9 cellular contexts compared by ENCODE assay signal in the genomic region with DNA sequence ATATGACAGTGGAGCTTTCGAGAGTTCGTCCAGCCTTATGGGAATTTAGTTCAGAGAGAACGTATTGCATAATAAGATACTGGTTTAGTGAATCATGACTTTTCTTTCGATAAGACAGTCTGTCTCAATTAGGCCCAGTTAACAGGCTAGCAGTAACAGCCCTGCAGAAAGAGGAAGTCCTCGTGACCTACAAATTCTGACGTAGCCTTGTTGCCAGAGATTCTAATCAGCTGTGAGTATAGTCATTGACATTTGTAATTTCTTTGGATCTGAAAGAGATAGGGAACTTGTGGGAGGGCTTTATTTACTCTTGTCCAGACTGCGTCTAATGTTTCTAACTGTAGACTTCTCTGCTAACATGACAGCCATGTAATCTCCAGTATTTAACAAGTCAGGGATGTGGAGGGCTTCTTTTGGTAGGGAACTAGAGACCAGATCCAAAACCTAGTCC. TPM values are rescaled to one million over a fixed set of nuclear protein-coding genes. Genes with fewer than 3 reads are reported as not detected.
DNase-seq lines count a peak whose midpoint lies in the region; ATAC-seq and TF ChIP-seq lines count a peak whose summit lies in the region.
"Had no signal": no experiment of that assay in that cellular context is flagged by ENCODE, and none has a peak within 500 bp of the region (broad histone marks: within the 10 kb centered on the region; RNA-seq: fewer than 3 reads in every experiment).

No MANE protein-coding gene starts in this region.

- ATAC-seq in HG03354 (IDR thresholded peaks at IDR 0.05; ENCODE audit: poor library complexity, severe bottlenecking, unreplicated experiment) (peak; percentile 75), left colon (peak; percentile 63), HG03342 (IDR thresholded peaks at IDR 0.05; ENCODE audit: unreplicated experiment) (no peak), HG02588 (IDR thresholded peaks at IDR 0.05; ENCODE audit: unreplicated experiment) (no peak)

- intact Hi-C loops in left colon (cut with DNase I, micrococcal nuclease) = no loop called here

- H3K27ac ChIP-seq in VCaP = peak overlapping the region; percentile 77
- H3K27ac ChIP-seq: cardiac muscle cell had no signal

- TF ChIP-seq CTCF in VCaP (conservative IDR thresholded peaks at IDR 0.05) = no peak

- DNase-seq in GM03348 (ENCODE audit: low spot score) (peak; percentile 75), left colon (peak in 1 of 2 donors; percentile 28), NCI-H1105 (lab: John Stamatoyannopoulos, UW) (no peak), ACHN (no peak)

- in situ Hi-C loops in ACHN (cut with HindIII; ENCODE audit: low pct_ligation_motif_present, low pct_unique_long_range_greater_than_20kb, low sequenced_read_pairs) = no loop called here

RNA-seq across cellular contexts. Expression of gene ART3, which starts 15.8 kb away (rescaled TPM):
- total RNA-seq in left colon = 1 to 10 TPM; 1.1 to 3.6 TPM

RNA-seq across cellular contexts. Expression of gene CXCL11, which starts 54.4 kb away (rescaled TPM):
- under 1 TPM; 0.36 to 0.46 TPM for total RNA-seq in left colon
- total RNA-seq: cardiac muscle cell had no signal

RNA-seq across cellular contexts. Expression of gene NUP54, which starts 57.9 kb away (rescaled TPM):
- total RNA-seq in left colon = 10 to 100 TPM; 27.1 to 36.7 TPM

Comparison
In these comparisons a context has a peak if more than half of its experiments do, and no peak if none do; other contexts are left out.
1. ATAC-seq: peak in HG03354 (single experiment) and left colon (single experiment); none in HG03342 (single experiment) and HG02588 (single experiment).